In the genomic region with DNA sequence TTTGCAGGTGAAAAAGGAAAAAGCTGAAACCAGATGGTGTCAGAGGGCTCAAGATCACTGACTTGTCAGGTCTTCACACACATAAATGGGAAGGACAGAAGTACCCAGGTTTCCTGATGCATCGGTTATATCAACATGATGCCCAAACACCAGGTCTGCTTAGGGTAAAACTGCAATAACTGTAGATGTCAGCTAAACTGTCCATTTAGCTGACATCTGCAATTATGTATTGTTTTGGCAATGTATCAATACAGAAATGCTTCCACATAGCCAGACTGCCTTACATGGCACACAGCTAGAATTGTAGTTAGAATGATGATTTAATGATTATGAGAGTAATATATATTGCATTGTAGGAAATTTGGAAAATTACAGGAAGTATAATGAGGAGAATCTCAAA, we compare ENCODE assay signal across 19 cellular contexts. TPM values are rescaled to one million over a fixed set of nuclear protein-coding genes. Genes with fewer than 3 reads are reported as not detected.
DNase-seq lines count a peak whose midpoint lies in the region; ATAC-seq, FAIRE-seq and TF ChIP-seq lines count a peak whose summit lies in the region.
"Had no signal": no experiment of that assay in that cellular context is flagged by ENCODE, and none has a peak within 500 bp of the region (broad histone marks: within the 10 kb centered on the region; RNA-seq: fewer than 3 reads in every experiment).

No MANE protein-coding gene starts in this region.

- H2AK5ac ChIP-seq in IMR-90 (ENCODE audit: low read depth, low read length) = no peak overlapping the region

- dilution Hi-C loops in IMR-90 (cut with HindIII; ENCODE audit: low sequenced_read_pairs, unreplicated experiment) = no loop called here

- TF ChIP-seq CTCF in A549 (IDR thresholded peaks at IDR 0.05) (no peak), IMR-90 (conservative IDR thresholded peaks at IDR 0.05; ENCODE audit: low read depth, low read length) (no peak)

- no peak overlapping the region for H2AK9ac ChIP-seq in IMR-90 (replicated peaks; ENCODE audit: low read depth, low read length, poor library complexity)

- H3K27ac ChIP-seq in A549 (no peak overlapping the region), IMR-90 (ENCODE audit: insufficient read depth, low read length) (no peak overlapping the region), aorta (ENCODE audit: low read depth in 1 of 2, low read length in 2 of 2) (no peak overlapping the region)
- H3K27ac ChIP-seq: BLaER1 treated with 17β-estradiol and CSF1 and Interleukin-3, amounts not matched to agents 10 nM and 100 nM; C4-2B had no signal

- H3K79me1 ChIP-seq in IMR-90 (ENCODE audit: low read depth in 1 of 2, low read length in 2 of 2) = no peaks in the 10 kb centered on the region

- DNase-seq in A549 (ENCODE audit: low read depth in 1 of 2, low spot score in 1 of 2) (no peak), IMR-90 (no peak), aorta (no peak)
- no peak for DNase-seq in stimulated activated CD4-positive, alpha-beta T cell treated with anti-CD3 and anti-CD28 coated beads, Interleukin-1b, Interleukin-23, amount 100 ng/mL, for 48 hours
- DNase-seq: 8988T; AML-193; Caco-2; Calu3; CD4-positive, alpha-beta T cell; CD8-positive, alpha-beta T cell; DMS79 treated with DMSO at 0.1 percent for 48 hours; GF-D8 had no signal

- POLR2A ChIA-PET in A549 (lab: Yijun Ruan, JAX) (no interaction called here), IMR-90 (lab: Charles Lee; ENCODE audit: unreplicated experiment) (no interaction called here)

- no peaks in the 10 kb centered on the region for H3K27me3 ChIP-seq in IMR-90 (ENCODE audit: control insufficient read depth, insufficient read depth, low read length)
- H3K27me3 ChIP-seq in aorta (ENCODE audit: control insufficient read depth in 1 of 2, insufficient read depth in 2 of 2, low read length in 1 of 2) = no peaks in the 10 kb centered on the region
- H3K27me3 ChIP-seq: BLaER1 treated with 17β-estradiol and CSF1 and Interleukin-3, amounts not matched to agents 10 nM and 100 nM had no signal

- H2BK120ac ChIP-seq in IMR-90 (ENCODE audit: low read depth, low read length) = no peak overlapping the region

- in situ Hi-C loops in IMR-90 (cut with MboI; ENCODE audit: low sequenced_read_pairs) = no loop called here

- no peak for TF ChIP-seq EP300 in A549 (IDR thresholded peaks at IDR 0.05)

- no peak overlapping the region for H3K18ac ChIP-seq in IMR-90 (ENCODE audit: low read depth, low read length)

- H3K56ac ChIP-seq in IMR-90 (ENCODE audit: extremely low read depth, insufficient read depth, low read length) = no peak overlapping the region

- H2BK15ac ChIP-seq in IMR-90 (ENCODE audit: low read depth, low read length) = no peak overlapping the region

- H4K8ac ChIP-seq in IMR-90 (ENCODE audit: low read depth in 2 of 2, low read length in 2 of 2) = no peak overlapping the region

- H2AFZ ChIP-seq in IMR-90 (replicated peaks; ENCODE audit: low read length, poor library complexity) = no peak overlapping the region

- no TSS peak for BruUV-seq in IMR-90 (replicated peaks; lab: Mats Ljungman, UMichigan)

- H3K4me1 ChIP-seq in A549 (peaks cover 15% of the 10 kb centered on the region; the same call in 2 of the 3 replicates), IMR-90 (ENCODE audit: control insufficient read depth, insufficient read depth, low read length) (no peaks in the 10 kb centered on the region), aorta (ENCODE audit: control insufficient read depth in 1 of 2, insufficient read depth in 2 of 2, low read length in 2 of 2) (no peaks in the 10 kb centered on the region)
- H3K4me1 ChIP-seq: BLaER1 treated with 17β-estradiol and CSF1 and Interleukin-3, amounts not matched to agents 10 nM and 100 nM had no signal

- H2BK20ac ChIP-seq in IMR-90 (ENCODE audit: low read depth, low read length) = no peak overlapping the region

- intact Hi-C loops in IMR-90 (cut with micrococcal nuclease) = no loop called here
- intact Hi-C loops in aorta (cut with DNase I) = no loop called here

- no peak overlapping the region for H4K5ac ChIP-seq in IMR-90 (ENCODE audit: low read depth, low read length)

- TF ChIP-seq POLR2A in A549 (IDR thresholded peaks at IDR 0.05; ENCODE audit: low read length) (no peak), IMR-90 (IDR thresholded peaks at IDR 0.05; ENCODE audit: low read depth, low read length) (no peak)

- H4K20me1 ChIP-seq in IMR-90 (ENCODE audit: insufficient read depth, low read length) = no peaks in the 10 kb centered on the region
- H4K20me1 ChIP-seq: BLaER1 treated with 17β-estradiol and CSF1 and Interleukin-3, amounts not matched to agents 10 nM and 100 nM had no signal

- no peak for TF ChIP-seq RAD21 in A549 (conservative IDR thresholded peaks at IDR 0.05 in 1 of 2, IDR thresholded peaks at IDR 0.05 in 1 of 2)
- TF ChIP-seq RAD21 in IMR-90 (IDR thresholded peaks at IDR 0.05; ENCODE audit: low read length) = no peak

- H3K14ac ChIP-seq in IMR-90 (replicated peaks; ENCODE audit: low read depth, low read length) = no peak overlapping the region

- no peak overlapping the region for H2BK5ac ChIP-seq in IMR-90 (ENCODE audit: low read depth, low read length, poor library complexity, severe bottlenecking)

- CTCF ChIA-PET in A549 (lab: Yijun Ruan, JAX) (interaction anchor here (1.1 to 2.2 kb wide), 3 partner anchors 11 to 341 kb away, joined by 3 to 4 read pairs (median 3); no protein-coding TSS in a partner anchor), IMR-90 (lab: Yijun Ruan, JAX) (no interaction called here)

- H3K4me2 ChIP-seq in A549 (no peak overlapping the region), IMR-90 (ENCODE audit: low read depth, low read length) (no peak overlapping the region)
- H3K4me2 ChIP-seq: BLaER1 treated with 17β-estradiol and CSF1 and Interleukin-3, amounts not matched to agents 10 nM and 100 nM had no signal

- no peak overlapping the region for H3K9ac ChIP-seq in IMR-90 (ENCODE audit: low read depth, low read length)
- H3K9ac ChIP-seq: BLaER1 treated with 17β-estradiol and CSF1 and Interleukin-3, amounts not matched to agents 10 nM and 100 nM had no signal

- no peaks in the 10 kb centered on the region for H3K9me1 ChIP-seq in IMR-90 (ENCODE audit: insufficient read depth, low read length)

- no peak overlapping the region for H3K4me3 ChIP-seq in A549
- no peak overlapping the region for H3K4me3 ChIP-seq in IMR-90 (ENCODE audit: insufficient read depth, low read depth, low read length)
- no peak overlapping the region for H3K4me3 ChIP-seq in aorta (ENCODE audit: low read length in 2 of 2)
- H3K4me3 ChIP-seq: BLaER1 treated with 17β-estradiol and CSF1 and Interleukin-3, amounts not matched to agents 10 nM and 100 nM had no signal

- no peak overlapping the region for H3K23ac ChIP-seq in IMR-90 (ENCODE audit: low read depth, low read length)

- H3K36me3 ChIP-seq in IMR-90 (ENCODE audit: control insufficient read depth, insufficient read depth, low read length) (no peaks in the 10 kb centered on the region), aorta (ENCODE audit: control insufficient read depth in 1 of 2, insufficient read depth in 2 of 2, low read length in 1 of 2) (no peaks in the 10 kb centered on the region)
- H3K36me3 ChIP-seq: BLaER1 treated with 17β-estradiol and CSF1 and Interleukin-3, amounts not matched to agents 10 nM and 100 nM had no signal

- FAIRE-seq in A549 (lab: Jason Lieb, UNC) = no peak
- FAIRE-seq: A204.1, D721Med, G401.6, GM12891, GM19239 had no signal

- ATAC-seq in A549 = no peak
- ATAC-seq in IMR-90 (ENCODE audit: low read depth) = no peak
- no peak for ATAC-seq in aorta (ENCODE audit: low FRiP score)
- ATAC-seq: CD8-positive, alpha-beta T cell had no signal

- H4K91ac ChIP-seq in IMR-90 (ENCODE audit: insufficient read depth, low read depth, low read length) = no peak overlapping the region

- 83% methylated on average over 1 of the region's 1 CpG for WGBS in A549 (ENCODE audit: missing lambda C conversion rate)
- no CpG with 5 or more reads among the region's 1 CpG for WGBS in IMR-90 (ENCODE audit: extremely low coverage in 2 of 2, insufficient read length in 1 of 2), 2 experiments
- 46 to 90% methylated on average over 1 of the region's 1 CpG for WGBS in aorta, 2 donors

- peaks cover 7% of the 10 kb centered on the region; the same call in 1 of the 3 replicates for H3K9me3 ChIP-seq in A549
- no peaks in the 10 kb centered on the region for H3K9me3 ChIP-seq in IMR-90 (ENCODE audit: control insufficient read depth, insufficient read depth, low read length)
- H3K9me3 ChIP-seq in aorta (ENCODE audit: control insufficient read depth, low read length) = no peaks in the 10 kb centered on the region
- H3K9me3 ChIP-seq: Caco-2 had no signal

- no peak overlapping the region for H3K4ac ChIP-seq in IMR-90 (ENCODE audit: low read depth, low read length)

RNA-seq across cellular contexts. Expression of gene ACSM3, which starts 5.0 kb away (rescaled TPM):
- polyA plus RNA-seq in A549 (2011; rRNA removed) = 15.7 and 17.8 TPM in 2 replicates
- polyA plus RNA-seq in A549 (2012; cell fraction: cytosol; rRNA removed) = 3.2 and 3.8 TPM in 2 replicates
- 1.6 and 2.4 TPM in 2 replicates for polyA plus RNA-seq in A549 (2012; cell fraction: nucleus; rRNA removed)
- polyA plus RNA-seq in A549 (2017; fragmentation: RNase III; extraction: RNeasy Plus Mini Kit Qiagen cat#74134 plus additional on column Dnase treatment) = 2.9 to 3.3 TPM (median 3.1 TPM) in 3 replicates
- polyA minus RNA-seq in A549 (2011; rRNA and poly(A)+ RNA removed) = 5.6 and 6.0 TPM in 2 replicates
- 0.54 and 0.56 TPM in 2 replicates for total RNA-seq in IMR-90 (2012; rRNA removed)
- polyA plus RNA-seq in IMR-90 (2012; rRNA removed) = 0.50 and 0.55 TPM in 2 replicates
- 0.01 and 0.14 TPM in 2 replicates for polyA plus RNA-seq in IMR-90 (2012; cell fraction: cytosol; rRNA removed)
- polyA plus RNA-seq in IMR-90 (2012; cell fraction: nucleus; rRNA removed; ENCODE audit: low replicate concordance) = 0.08 and 0.57 TPM in 2 replicates
- 1 to 10 TPM; 1.1 to 2.2 TPM for total RNA-seq in aorta
- polyA plus RNA-seq in aorta = under 1 TPM; 0.49 to 0.88 TPM

RNA-seq across cellular contexts. Expression of gene THUMPD1, which starts 27.2 kb away (rescaled TPM):
- 30.0 and 47.7 TPM in 2 replicates for polyA plus RNA-seq in A549 (2011; rRNA removed)
- polyA plus RNA-seq in A549 (2012; cell fraction: cytosol; rRNA removed) = 25.2 and 32.5 TPM in 2 replicates
- 16.3 and 47.7 TPM in 2 replicates for polyA plus RNA-seq in A549 (2012; cell fraction: nucleus; rRNA removed)
- polyA plus RNA-seq in A549 (2017; fragmentation: RNase III; extraction: RNeasy Plus Mini Kit Qiagen cat#74134 plus additional on column Dnase treatment) = 25.9 to 27.8 TPM (median 27.8 TPM) in 3 replicates
- 25.5 and 27.4 TPM in 2 replicates for polyA minus RNA-seq in A549 (2011; rRNA and poly(A)+ RNA removed)
- total RNA-seq in IMR-90 (2012; rRNA removed) = 99.4 and 109 TPM in 2 replicates
- polyA plus RNA-seq in IMR-90 (2012; rRNA removed) = 19.9 and 34.5 TPM in 2 replicates
- 5.5 and 19.0 TPM in 2 replicates for polyA plus RNA-seq in IMR-90 (2012; cell fraction: cytosol; rRNA removed)
- 14.9 and 23.0 TPM in 2 replicates for polyA plus RNA-seq in IMR-90 (2012; cell fraction: nucleus; rRNA removed; ENCODE audit: low replicate concordance)
- 10 to 100 TPM; 31.7 to 38.1 TPM for total RNA-seq in aorta
- polyA plus RNA-seq in aorta = 10 to 100 TPM; 15.3 to 25.3 TPM

RNA-seq across cellular contexts. Expression of gene ERI2, which starts 37.5 kb away (rescaled TPM):
- polyA plus RNA-seq in A549 (2011; rRNA removed) = 21.0 and 25.1 TPM in 2 replicates
- polyA plus RNA-seq in A549 (2012; cell fraction: cytosol; rRNA removed) = 4.7 and 6.2 TPM in 2 replicates
- polyA plus RNA-seq in A549 (2012; cell fraction: nucleus; rRNA removed) = 7.0 and 7.9 TPM in 2 replicates
- 14.4 to 19.3 TPM (median 15.9 TPM) in 3 replicates for polyA plus RNA-seq in A549 (2017; fragmentation: RNase III; extraction: RNeasy Plus Mini Kit Qiagen cat#74134 plus additional on column Dnase treatment)
- 7.0 and 7.3 TPM in 2 replicates for polyA minus RNA-seq in A549 (2011; rRNA and poly(A)+ RNA removed)
- 10.2 and 15.0 TPM in 2 replicates for total RNA-seq in IMR-90 (2012; rRNA removed)
- 5.6 and 7.5 TPM in 2 replicates for polyA plus RNA-seq in IMR-90 (2012; rRNA removed)
- 5.0 and 6.0 TPM in 2 replicates for polyA plus RNA-seq in IMR-90 (2012; cell fraction: cytosol; rRNA removed)
- 12.0 and 13.7 TPM in 2 replicates for polyA plus RNA-seq in IMR-90 (2012; cell fraction: nucleus; rRNA removed; ENCODE audit: low replicate concordance)
- total RNA-seq in aorta = 10 to 100 TPM in 1 of 2 donors, 1 to 10 TPM in 1; 6.7 to 14.3 TPM
- polyA plus RNA-seq in aorta = 10 to 100 TPM; 12.7 to 14.3 TPM

RNA-seq across cellular contexts. Expression of gene REXO5, which starts 37.5 kb away (rescaled TPM):
- polyA plus RNA-seq in A549 (2011; rRNA removed) = 5.1 and 5.2 TPM in 2 replicates
- 2.3 TPM in 2 replicates for polyA plus RNA-seq in A549 (2012; cell fraction: cytosol; rRNA removed)
- 3.2 and 4.1 TPM in 2 replicates for polyA plus RNA-seq in A549 (2012; cell fraction: nucleus; rRNA removed)
- 3.8 to 4.2 TPM (median 4.0 TPM) in 3 replicates for polyA plus RNA-seq in A549 (2017; fragmentation: RNase III; extraction: RNeasy Plus Mini Kit Qiagen cat#74134 plus additional on column Dnase treatment)
- polyA minus RNA-seq in A549 (2011; rRNA and poly(A)+ RNA removed) = 2.2 and 2.9 TPM in 2 replicates
- total RNA-seq in IMR-90 (2012; rRNA removed) = 6.1 and 7.0 TPM in 2 replicates
- 2.2 and 3.7 TPM in 2 replicates for polyA plus RNA-seq in IMR-90 (2012; rRNA removed)
- polyA plus RNA-seq in IMR-90 (2012; cell fraction: cytosol; rRNA removed) = 0.59 and 1.5 TPM in 2 replicates
- 2.1 and 8.4 TPM in 2 replicates for polyA plus RNA-seq in IMR-90 (2012; cell fraction: nucleus; rRNA removed; ENCODE audit: low replicate concordance)
- 1 to 10 TPM; 1.1 to 3.0 TPM for total RNA-seq in aorta
- polyA plus RNA-seq in aorta = 1 to 10 TPM in 1 of 2 donors, under 1 TPM in 1; 0.88 to 2.2 TPM
